Comparison of ENCODE assay signal across 10 cellular contexts in the genomic region with DNA sequence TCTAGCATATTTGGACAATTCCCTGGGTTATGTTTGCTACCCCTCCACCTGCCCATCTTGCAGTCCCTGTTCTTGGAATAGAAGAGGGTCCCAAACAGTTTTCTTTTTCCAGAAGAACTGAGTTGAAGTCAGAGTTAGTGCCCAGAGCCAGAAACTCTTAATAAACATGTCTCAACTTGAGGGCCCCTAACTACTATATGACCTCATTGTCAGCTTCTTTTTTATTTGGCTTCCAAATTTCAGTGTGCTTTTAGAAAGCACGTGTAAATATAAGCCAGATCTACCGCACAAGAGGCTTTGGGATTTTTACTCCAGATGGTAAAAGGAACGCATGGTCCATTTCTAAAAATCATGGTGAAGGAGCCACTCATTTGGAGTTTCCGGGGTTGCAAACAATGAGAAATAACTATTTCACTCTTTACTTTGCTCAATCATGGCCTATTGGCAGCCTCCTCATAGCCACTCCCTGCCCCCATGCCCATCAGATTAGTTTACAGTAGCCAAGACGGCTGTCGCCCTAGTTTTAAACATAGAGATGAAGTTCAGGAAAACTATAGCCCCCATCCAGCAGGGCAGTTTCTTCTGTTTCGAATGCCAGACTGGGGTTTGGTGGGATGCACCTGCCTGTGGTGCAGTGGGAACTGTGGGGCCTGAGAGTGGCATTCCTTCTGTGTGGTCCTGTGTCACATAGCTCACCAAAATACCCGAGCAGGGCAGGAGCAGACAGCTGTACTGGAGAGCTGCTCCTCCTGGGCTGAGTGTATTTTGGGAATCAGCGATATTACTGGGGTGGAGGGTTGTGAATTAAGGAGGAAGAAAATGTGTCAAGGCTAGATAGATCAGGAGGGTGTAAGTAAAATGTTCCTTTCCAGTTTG. TPM values are rescaled to one million over a fixed set of nuclear protein-coding genes. Genes with fewer than 3 reads are reported as not detected.
DNase-seq lines count a peak whose midpoint lies in the region; ATAC-seq, FAIRE-seq and TF ChIP-seq lines count a peak whose summit lies in the region.
"Had no signal": no experiment of that assay in that cellular context is flagged by ENCODE, and none has a peak within 500 bp of the region (broad histone marks: within the 10 kb centered on the region; RNA-seq: fewer than 3 reads in every experiment).

No MANE protein-coding gene starts in this region.

- DNase-seq in HepG2 (ENCODE audit: low spot score) (no peak), right lobe of liver (no peak), upper lobe of right lung (no peak), NCI-H526 (lab: John Stamatoyannopoulos, UW) (no peak)
- DNase-seq: DMS153 had no signal

- H3K9me3 Mint-ChIP-seq in brain: peaks cover 0 to 2% (median 0%) of the 10 kb centered on the region in 5 experiments

- H4K20me1 ChIP-seq in HepG2 (ENCODE audit: insufficient read depth, low read length): no peaks in the 10 kb centered on the region

- H3K4me3 ChIP-seq in liver (ENCODE audit: low read depth in 1 of 3, low read length in 3 of 3): peak overlapping the region in 1 of 3 donors; percentile 95
- H3K4me3 ChIP-seq in HepG2 (replicated peaks in 1 of 3; ENCODE audit: insufficient read depth in 1 of 3, low read depth in 2 of 3, low read length in 3 of 3): no peak overlapping the region
- peak overlapping the region in 1 of 3 donors; percentile 88 for H3K4me3 ChIP-seq in right lobe of liver
- H3K4me3 ChIP-seq in upper lobe of right lung: peak overlapping the region; percentile 81

- no peak overlapping the region for H2AFZ ChIP-seq in HepG2 (ENCODE audit: low read length)

- H3K36me3 Mint-ChIP-seq in brain: no peaks in the 10 kb centered on the region

- TF ChIP-seq RAD21 in liver (IDR thresholded peaks at IDR 0.05) (peak; percentile 5 to 10), HepG2 (CRISPR knock-in tag; IDR thresholded peaks at IDR 0.05) (no peak)

- POLR2A ChIA-PET in HepG2 (lab: Yijun Ruan, JAX): no interaction called here

- TF ChIP-seq EP300 in HepG2 (IDR thresholded peaks at IDR 0.05; ENCODE audit: low read depth in 2 of 2, low read length in 2 of 2) (no peak), HepG2 (CRISPR knock-in tag; IDR thresholded peaks at IDR 0.05; ENCODE audit: borderline replicate concordance) (no peak)

- intact Hi-C loops in HepG2 (cut with micrococcal nuclease; ENCODE audit: unreplicated experiment): no loop called here
- intact Hi-C loops in right lobe of liver (cut with DNase I): no loop called here
- intact Hi-C loops in upper lobe of right lung (cut with DNase I): no loop called here

- no peak for FAIRE-seq in HepG2 (lab: Jason Lieb, UNC)

- H3K27me3 Mint-ChIP-seq in brain: peaks cover 31% of the 10 kb centered on the region

- H3K4me1 ChIP-seq in liver (ENCODE audit: control insufficient read depth in 4 of 4, insufficient read depth in 4 of 4, low read length in 3 of 4) (peaks cover 6 to 24% (median 19%) of the 10 kb centered on the region in 4 donors), HepG2 (ENCODE audit: insufficient read depth, low read length) (peaks cover 13% of the 10 kb centered on the region), right lobe of liver (peaks cover 0 to 14% (median 5%) of the 10 kb centered on the region in 4 donors), upper lobe of right lung (peaks cover 14% of the 10 kb centered on the region)

- H3K36me3 ChIP-seq in liver (ENCODE audit: control insufficient read depth in 4 of 4, insufficient read depth in 3 of 4, low read depth in 1 of 4, low read length in 3 of 4) (no peaks in the 10 kb centered on the region), HepG2 (replicated peaks in 1 of 2; ENCODE audit: control insufficient read depth in 1 of 2, insufficient read depth in 2 of 2, low read length in 2 of 2) (no peaks in the 10 kb centered on the region), right lobe of liver (no peaks in the 10 kb centered on the region), upper lobe of right lung (no peaks in the 10 kb centered on the region)
- H3K36me3 ChIP-seq: adrenal gland had no signal

- H3K27me3 ChIP-seq in liver (ENCODE audit: control insufficient read depth in 4 of 4, insufficient read depth in 4 of 4, low read length in 3 of 4): no peaks in the 10 kb centered on the region
- H3K27me3 ChIP-seq in HepG2 (ENCODE audit: control insufficient read depth in 1 of 2, insufficient read depth in 2 of 2, low read length in 2 of 2): peaks cover 0 to 59% of the 10 kb centered on the region in 2 experiments; a peak in 4 of 5 replicates
- H3K27me3 ChIP-seq in right lobe of liver: no peaks in the 10 kb centered on the region
- no peaks in the 10 kb centered on the region for H3K27me3 ChIP-seq in upper lobe of right lung
- H3K27me3 ChIP-seq: adrenal gland had no signal

- CTCF ChIA-PET in HepG2 (lab: Yijun Ruan, JAX; ENCODE audit: low intra/inter-chr PET ratio, low total read pairs): no interaction called here

- ATAC-seq in HepG2: no peak
- ATAC-seq in right lobe of liver: peak; percentile 28 to 59 (median 53)
- ATAC-seq in upper lobe of right lung: no peak
- no peak for ATAC-seq in HG03442 (IDR thresholded peaks at IDR 0.05; ENCODE audit: unreplicated experiment)
- ATAC-seq in HG03139 (IDR thresholded peaks at IDR 0.05; ENCODE audit: unreplicated experiment): no peak

- WGBS in liver: 49% methylated on average over 9 of the region's 9 CpGs
- 28% methylated on average over 9 of the region's 9 CpGs for WGBS in HepG2 (ENCODE audit: low lambda C conversion rate)
- WGBS in right lobe of liver (ENCODE audit: insufficient coverage, low coverage, low lambda C conversion rate, missing lambda C conversion rate): 37% methylated on average over 9 of the region's 9 CpGs

- BruUV-seq in HepG2 (replicated peaks; lab: Mats Ljungman, UMichigan): no TSS peak

- H3K27ac ChIP-seq in liver (ENCODE audit: low read depth in 1 of 2, low read length in 2 of 2) (peak overlapping the region in 1 of 2 donors; percentile 4), HepG2 (ENCODE audit: extremely low read length, insufficient read depth, low read length) (no peak overlapping the region), right lobe of liver (no peak overlapping the region), upper lobe of right lung (no peak overlapping the region)

- TF ChIP-seq POLR2A in HepG2 (IDR thresholded peaks at IDR 0.05; ENCODE audit: insufficient read depth in 1 of 2, low read depth in 2 of 2, low read length in 2 of 2): no peak
- peak; percentile 33 for TF ChIP-seq POLR2A in right lobe of liver (IDR thresholded peaks at IDR 0.05)

- no peaks in the 10 kb centered on the region for H3K79me2 ChIP-seq in HepG2 (ENCODE audit: insufficient read depth, low read length)

- peak overlapping the region in 4 of 5 experiments; percentile 58 to 97 (median 83) for H3K27ac Mint-ChIP-seq in brain

- in situ Hi-C loops in HepG2 (cut with HindIII; ENCODE audit: extremely low pct_ligation_motif_present, low pct_unique_long_range_greater_than_20kb): no loop called here

- peaks cover 67% of the 10 kb centered on the region for H3K4me1 Mint-ChIP-seq in brain

- TF ChIP-seq CTCF in liver (IDR thresholded peaks at IDR 0.05; ENCODE audit: low read depth, low read length, missing input control): no peak
- TF ChIP-seq CTCF in HepG2 (CRISPR knock-in tag; IDR thresholded peaks at IDR 0.05): no peak
- no peak for TF ChIP-seq CTCF in brain (conservative IDR thresholded peaks at IDR 0.05)
- no peak for TF ChIP-seq CTCF in right lobe of liver (IDR thresholded peaks at IDR 0.05)
- no peak for TF ChIP-seq CTCF in upper lobe of right lung (IDR thresholded peaks at IDR 0.05)

- H3K4me2 ChIP-seq in HepG2 (ENCODE audit: low read depth, low read length): no peak overlapping the region

- H3K4me3 Mint-ChIP-seq in brain: peak overlapping the region; percentile 93 to 98 (median 95)

- no peak overlapping the region for H3K9ac ChIP-seq in liver (ENCODE audit: low read depth in 1 of 2, low read length in 2 of 2)
- H3K9ac ChIP-seq in HepG2 (ENCODE audit: insufficient read depth, low read depth, low read length): no peak overlapping the region

- H3K9me3 ChIP-seq in liver (ENCODE audit: control insufficient read depth in 4 of 4, low read length in 3 of 4): no peaks in the 10 kb centered on the region
- no peaks in the 10 kb centered on the region for H3K9me3 ChIP-seq in HepG2 (ENCODE audit: low read length)
- no peaks in the 10 kb centered on the region for H3K9me3 ChIP-seq in right lobe of liver
- H3K9me3 ChIP-seq in upper lobe of right lung: no peaks in the 10 kb centered on the region
- H3K9me3 ChIP-seq: adrenal gland had no signal

TF ChIP-seq in liver, 16 proteins besides CTCF, POLR2A, EP300 and RAD21 (continues in another document):
- TF ChIP-seq FOXA1 (IDR thresholded peaks at IDR 0.05) (no peak), FOXA2 (IDR thresholded peaks at IDR 0.05) (no peak)

RNA-seq across cellular contexts. Expression of a gene that starts 1.7 kb away (rescaled TPM):
- total RNA-seq in liver: 1 to 10 TPM; 1.0 to 8.1 TPM
- polyA plus RNA-seq in liver: 10 to 100 TPM; 11.5 to 15.8 TPM
- 0.20 and 0.31 TPM in 2 replicates for total RNA-seq in HepG2 (2016; rRNA removed; fragmentation: Illumina TruSeq; extraction: Trizol)
- 0.18 TPM in 1 of 2 replicates, not detected in the other for total RNA-seq in HepG2 (2016; cell fraction: cytosol; rRNA removed; fragmentation: Illumina TruSeq; extraction: Trizol; ENCODE audit: low read depth)
- 0.15 and 0.19 TPM in 2 replicates for total RNA-seq in HepG2 (2016; cell fraction: insoluble cytoplasmic fraction; rRNA removed; fragmentation: Illumina TruSeq; extraction: Trizol)
- total RNA-seq in HepG2 (2016; cell fraction: membrane; rRNA removed; fragmentation: Illumina TruSeq; extraction: Trizol): 0.15 and 0.24 TPM in 2 replicates
- 0.60 and 0.99 TPM in 2 replicates for total RNA-seq in HepG2 (2016; cell fraction: nucleus; rRNA removed; fragmentation: Illumina TruSeq; extraction: Trizol)
- 0.73 and 0.91 TPM in 2 replicates for polyA plus RNA-seq in HepG2 (2011; rRNA removed)
- 0.34 and 0.65 TPM in 2 replicates for polyA plus RNA-seq in HepG2 (2011; cell fraction: cytosol; rRNA removed)
- polyA plus RNA-seq in HepG2 (2011; cell fraction: nucleus; rRNA removed): 3.3 and 5.1 TPM in 2 replicates
- polyA plus RNA-seq in HepG2 (2012): 0.91 and 2.1 TPM in 2 replicates
- polyA plus RNA-seq in HepG2 (2016; cell fraction: cytosol; fragmentation: Illumina TruSeq; extraction: Trizol; ENCODE audit: low read depth): 0.11 and 0.17 TPM in 2 replicates
- 0.59 and 0.88 TPM in 2 replicates for polyA plus RNA-seq in HepG2 (2016; cell fraction: insoluble cytoplasmic fraction; fragmentation: Illumina TruSeq; extraction: Trizol; ENCODE audit: low read depth)
- polyA plus RNA-seq in HepG2 (2016; cell fraction: membrane; fragmentation: Illumina TruSeq; extraction: Trizol; ENCODE audit: low read depth): 0.28 and 0.30 TPM in 2 replicates
- 1.8 and 2.0 TPM in 2 replicates for polyA plus RNA-seq in HepG2 (2016; cell fraction: nucleus; fragmentation: Illumina TruSeq; extraction: Trizol; ENCODE audit: insufficient read depth, low read depth)
- 0.44 and 3.1 TPM in 2 replicates for polyA minus RNA-seq in HepG2 (2011; rRNA and poly(A)+ RNA removed; ENCODE audit: low replicate concordance)
- 0.69 TPM in 1 of 2 replicates, not detected in the other for polyA minus RNA-seq in HepG2 (2011; cell fraction: cytosol; rRNA and poly(A)+ RNA removed)
- polyA minus RNA-seq in HepG2 (2011; cell fraction: nucleus; rRNA and poly(A)+ RNA removed): 0.99 TPM in 1 of 2 replicates, not detected in the other
- polyA plus RNA-seq in brain (ENCODE audit: insufficient read depth, low read depth, low replicate concordance): 130 TPM
- total RNA-seq in right lobe of liver: 10 to 100 TPM; 13.7 to 22.3 (median 17.3) TPM
- total RNA-seq in upper lobe of right lung: 23.0 TPM

Comparison
In these comparisons a context has a peak if more than half of its experiments do, and no peak if none do; other contexts are left out.
1. ATAC-seq: peak in right lobe of liver (4 of 4); none in HepG2 (single experiment), upper lobe of right lung (single experiment), HG03442 (single experiment) and HG03139 (single experiment).